8 cellular contexts compared by ENCODE assay signal in genomic region chr22:19429950-19430889, GRCh38. TPM values are rescaled to one million over a fixed set of nuclear protein-coding genes. Genes with fewer than 3 reads are reported as not detected.
DNase-seq lines count a peak whose midpoint lies in the region; ATAC-seq and TF ChIP-seq lines count a peak whose summit lies in the region.

No MANE protein-coding gene starts in this region.

- 10 to 11% methylated on average over 12 of the region's 12 CpGs for WGBS in lung, 2 donors

- H3K36me3 ChIP-seq in lung (ENCODE audit: control insufficient read depth in 2 of 2, insufficient read depth in 2 of 2, low read length in 2 of 2), result peaks cover 4 to 6% of the 10 kb centered on the region in 2 donors

- no peaks in the 10 kb centered on the region for H3K27me3 ChIP-seq in lung (ENCODE audit: control insufficient read depth, insufficient read depth)

- peaks cover 6 to 12% of the 10 kb centered on the region in 2 donors for H3K4me1 ChIP-seq in lung (ENCODE audit: control insufficient read depth in 2 of 2, insufficient read depth in 2 of 2, low read length in 2 of 2)

- DNase-seq in AML-193 (lab: John Stamatoyannopoulos, UW) (peak; percentile 50 to 69), HEK293T (ENCODE audit: extremely low spot score) (peak; percentile 35), T follicular helper cell (ENCODE audit: low read depth) (peak; percentile 25), chondrocyte (ENCODE audit: low spot score) (no peak), lung (ENCODE audit: low spot score) (no peak), stromal cell of bone marrow (ENCODE audit: low read depth) (peak; percentile 49), NCI-H187 treated with DMSO at 0.1 percent for 48 hours (lab: John Stamatoyannopoulos, UW) (no peak), NCI-H510A (lab: John Stamatoyannopoulos, UW) (no peak)

- peak overlapping the region; percentile 85 for H3K27ac Mint-ChIP-seq in chondrocyte (ENCODE audit: unreplicated experiment)

- ATAC-seq in lung (ENCODE audit: insufficient read depth, low FRiP score), result no peak

- H3K4me3 Mint-ChIP-seq in chondrocyte (ENCODE audit: unreplicated experiment), result peak overlapping the region; percentile 77

- TF ChIP-seq CTCF in chondrocyte (IDR thresholded peaks at IDR 0.05) (no peak), lung (IDR thresholded peaks at IDR 0.05; ENCODE audit: control extremely low read depth, extremely low read depth) (no peak)

- H3K27me3 Mint-ChIP-seq in chondrocyte (ENCODE audit: low read depth), result no peaks in the 10 kb centered on the region

- H3K9me3 ChIP-seq in lung (ENCODE audit: control insufficient read depth in 2 of 2, insufficient read depth in 1 of 2, low read length in 1 of 2), result no peaks in the 10 kb centered on the region

- CTCF ChIA-PET in HEK293T (lab: Yijun Ruan, JAX), result no interaction called here

- H3K9me3 Mint-ChIP-seq in chondrocyte (ENCODE audit: low read depth), result no peaks in the 10 kb centered on the region

- peaks cover 1% of the 10 kb centered on the region for H3K36me3 Mint-ChIP-seq in chondrocyte (ENCODE audit: low read depth)

- peak overlapping the region; percentile 88 to 99 for H3K27ac ChIP-seq in lung (ENCODE audit: low read depth in 1 of 2, low read length in 1 of 2)

- POLR2A ChIA-PET in HEK293T (lab: Yijun Ruan, JAX), result interaction anchor here (0.8 to 2.6 kb wide), 4 partner anchors 14 to 139 kb away, joined by 3 to 20 read pairs (median 6); partner anchors contain the start of genes CDC45 and CLTCL1

- peaks cover 51% of the 10 kb centered on the region for H3K4me1 Mint-ChIP-seq in chondrocyte (ENCODE audit: low read depth)

- peak overlapping the region; percentile 95 for H3K4me3 ChIP-seq in lung

TF ChIP-seq in HEK293T, 16 proteins besides CTCF, POLR2A, EP300 and RAD21:
- TF ChIP-seq SP1 (IDR thresholded peaks at IDR 0.05) (no peak), ELF4 (IDR thresholded peaks at IDR 0.05) (no peak), NFRKB (IDR thresholded peaks at IDR 0.05) (no peak), ZNF384 (IDR thresholded peaks at IDR 0.05) (no peak)

RNA-seq across cellular contexts. Expression of gene HIRA, which starts 1.3 kb away (rescaled TPM):
- 27.1 to 31.8 TPM (median 30.3 TPM) in 3 replicates for total RNA-seq in chondrocyte
- 10 to 100 TPM; 15.8 to 27.2 TPM for total RNA-seq in lung
- polyA plus RNA-seq in lung, result 10 to 100 TPM in 1 of 2 donors, 1 to 10 TPM in 1; 7.5 to 18.8 TPM

RNA-seq across cellular contexts. Expression of gene MRPL40, which starts 2.1 kb away (rescaled TPM):
- 21.4 to 22.5 TPM (median 21.8 TPM) in 3 replicates for total RNA-seq in chondrocyte
- 10 to 100 TPM; 17.0 to 34.0 TPM for total RNA-seq in lung
- polyA plus RNA-seq in lung, result 10 to 100 TPM; 30.5 to 61.4 TPM

RNA-seq across cellular contexts. Expression of gene C22orf39, which starts 17.3 kb away (rescaled TPM):
- total RNA-seq in chondrocyte (18.4 to 25.7 TPM (median 19.5 TPM) in 3 replicates), lung (10 to 100 TPM; 24.2 to 32.3 TPM)
- polyA plus RNA-seq in lung, result 10 to 100 TPM; 24.8 to 39.9 TPM

RNA-seq across cellular contexts. Expression of gene UFD1, which starts 48.8 kb away (rescaled TPM):
- total RNA-seq in chondrocyte, result 75.8 to 81.2 TPM (median 76.2 TPM) in 3 replicates
- 10 to 100 TPM; 23.1 to 67.7 TPM for total RNA-seq in lung
- 100 to 1,000 TPM in 1 of 2 donors, 10 to 100 TPM in 1; 72.3 to 111 TPM for polyA plus RNA-seq in lung

RNA-seq across cellular contexts. Expression of gene CDC45, which starts 49.5 kb away (rescaled TPM):
- total RNA-seq in chondrocyte, result 2.2 to 13.3 TPM (median 2.9 TPM) in 3 replicates
- 1 to 10 TPM; 2.1 to 4.0 TPM for total RNA-seq in lung
- 1 to 10 TPM; 2.1 to 6.8 TPM for polyA plus RNA-seq in lung

Comparison
In these comparisons a context has a peak if more than half of its experiments do, and no peak if none do; other contexts are left out.
1. DNase-seq: peak in AML-193 (2 of 2), HEK293T (single experiment), T follicular helper cell (single experiment) and stromal cell of bone marrow (single experiment); none in chondrocyte (single experiment), lung (single experiment), NCI-H187 treated with DMSO at 0.1 percent for 48 hours (single experiment) and NCI-H510A (single experiment).